9 cellular contexts compared by ENCODE assay signal in the genomic region with DNA sequence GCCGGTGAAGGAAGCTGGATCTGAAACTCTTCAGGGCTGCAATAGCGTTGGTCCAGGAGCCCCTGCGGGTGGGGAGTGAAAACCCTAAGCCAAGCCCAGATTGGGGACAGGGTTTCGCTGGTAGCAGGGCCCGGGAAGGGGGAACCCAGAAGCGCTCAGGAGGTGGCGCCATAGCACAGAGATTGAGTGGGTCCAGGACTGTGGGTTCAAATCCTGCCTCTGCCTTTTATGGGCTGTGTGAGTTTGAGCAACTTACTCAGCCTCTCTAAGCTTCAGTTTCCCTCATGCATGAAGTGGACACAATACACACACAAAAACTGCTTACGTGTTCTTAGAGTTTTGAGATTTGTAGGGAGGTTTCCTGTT. TPM values are rescaled to one million over a fixed set of nuclear protein-coding genes. Genes with fewer than 3 reads are reported as not detected.
DNase-seq lines count a peak whose midpoint lies in the region; ATAC-seq and TF ChIP-seq lines count a peak whose summit lies in the region.
"Had no signal": no experiment of that assay in that cellular context is flagged by ENCODE, and none has a peak within 500 bp of the region (broad histone marks: within the 10 kb centered on the region; RNA-seq: fewer than 3 reads in every experiment).

No MANE protein-coding gene starts in this region.

- H3K9me3 ChIP-seq in OCI-LY7 (ENCODE audit: low read length) = no peaks in the 10 kb centered on the region

- intact Hi-C loops in OCI-LY7 (cut with micrococcal nuclease; ENCODE audit: unreplicated experiment) (loop anchor here (1.0 kb wide), 2 partner anchors 116 to 199 kb away; no protein-coding TSS in a partner anchor), left colon (cut with DNase I, micrococcal nuclease) (no loop called here)

- POLR2A ChIA-PET in OCI-LY7 (lab: Charles Lee) = interaction anchor here (0.7 to 1.0 kb wide), 2 partner anchors 111 to 178 kb away, joined by 4 to 5 read pairs; a partner anchor contains a TSS

- H3K4me2 ChIP-seq in OCI-LY7 (ENCODE audit: low read length) = no peak overlapping the region

- TF ChIP-seq CTCF in GM12874 (IDR thresholded peaks at IDR 0.05; ENCODE audit: insufficient read depth, low read depth, low read length) (peak; percentile 53), OCI-LY7 (conservative IDR thresholded peaks at IDR 0.05; ENCODE audit: low read length) (peak; percentile 78)

- no peak overlapping the region for H2AFZ ChIP-seq in OCI-LY7 (ENCODE audit: low read length)

- no TSS peak for BruUV-seq in OCI-LY7 (replicated peaks; lab: Mats Ljungman, UMichigan)

- DNase-seq in OCI-LY7 (ENCODE audit: low spot score) (peak; percentile 62), left colon (peak in 1 of 2 donors; percentile 57), anterior cingulate cortex (lab: John Stamatoyannopoulos, UW) (no peak)
- peak; percentile 20 to 36 for DNase-seq in activated T-helper 1 cell treated with anti-CD3 and anti-CD28 coated beads, Interleukin-2, amount 50 U/mL, for 16 hours (ENCODE audit: low read depth in 1 of 2, low spot score in 1 of 2)
- DNase-seq in stimulated activated effector memory CD8-positive, alpha-beta T cell treated with anti-CD3 and anti-CD28 coated beads, Interleukin-12 subunit alpha, Interleukin-12 subunit beta, amount 100 ng/mL, for 72 hours (ENCODE audit: low spot score in 2 of 2) = peak; percentile 56 to 79

- CTCF ChIA-PET in OCI-LY7 (lab: Charles Lee; ENCODE audit: unreplicated experiment) = no interaction called here

- no peaks in the 10 kb centered on the region for H3K36me3 ChIP-seq in OCI-LY7 (ENCODE audit: insufficient read depth, low read length)

- H3K27ac Mint-ChIP-seq in stimulated activated effector memory CD8-positive, alpha-beta T cell treated with anti-CD3 and anti-CD28 coated beads, Interleukin-12 subunit alpha, Interleukin-12 subunit beta, amount 100 ng/mL, for 72 hours = no peak overlapping the region
- H3K27ac Mint-ChIP-seq: T-helper 1 cell treated with Interleukin-12 subunit alpha and Interleukin-12 subunit beta and Interleukin-4 antibody, amounts not matched to agents 30 μg/mL and 1 μg/mL, for 36 hours had no signal

- H3K79me2 ChIP-seq in OCI-LY7 (ENCODE audit: insufficient read depth, low read depth, low read length) = no peaks in the 10 kb centered on the region

- no peaks in the 10 kb centered on the region for H3K4me1 ChIP-seq in OCI-LY7 (ENCODE audit: insufficient read depth, low read length, poor library complexity, severe bottlenecking)

- H3K9me2 ChIP-seq in OCI-LY7 (ENCODE audit: insufficient read depth, low read length) = no peaks in the 10 kb centered on the region

- no peak overlapping the region for H3K27ac ChIP-seq in OCI-LY7 (ENCODE audit: low read depth, low read length, poor library complexity, severe bottlenecking)

- ATAC-seq in left colon (peak; percentile 59), GM21515 (IDR thresholded peaks at IDR 0.05; ENCODE audit: unreplicated experiment) (no peak), GM19035 (IDR thresholded peaks at IDR 0.05; ENCODE audit: unreplicated experiment) (no peak)
- peak; percentile 94 for ATAC-seq in stimulated activated effector memory CD8-positive, alpha-beta T cell treated with anti-CD3 and anti-CD28 coated beads, Interleukin-12 subunit alpha, Interleukin-12 subunit beta, amount 100 ng/mL, for 72 hours

- H3K4me1 Mint-ChIP-seq in stimulated activated effector memory CD8-positive, alpha-beta T cell treated with anti-CD3 and anti-CD28 coated beads, Interleukin-12 subunit alpha, Interleukin-12 subunit beta, amount 100 ng/mL, for 72 hours = peaks cover 5% of the 10 kb centered on the region

- no peak overlapping the region for H3K4me3 Mint-ChIP-seq in stimulated activated effector memory CD8-positive, alpha-beta T cell treated with anti-CD3 and anti-CD28 coated beads, Interleukin-12 subunit alpha, Interleukin-12 subunit beta, amount 100 ng/mL, for 72 hours
- H3K4me3 Mint-ChIP-seq: T-helper 1 cell treated with Interleukin-12 subunit alpha and Interleukin-12 subunit beta and Interleukin-4 antibody, amounts not matched to agents 30 μg/mL and 1 μg/mL, for 36 hours had no signal

- H4K20me1 ChIP-seq in OCI-LY7 (ENCODE audit: insufficient read depth, low read length) = no peaks in the 10 kb centered on the region

- no peaks in the 10 kb centered on the region for H3K9me3 Mint-ChIP-seq in stimulated activated effector memory CD8-positive, alpha-beta T cell treated with anti-CD3 and anti-CD28 coated beads, Interleukin-12 subunit alpha, Interleukin-12 subunit beta, amount 100 ng/mL, for 72 hours
- H3K9me3 Mint-ChIP-seq: T-helper 1 cell treated with Interleukin-12 subunit alpha and Interleukin-12 subunit beta and Interleukin-4 antibody, amounts not matched to agents 30 μg/mL and 1 μg/mL, for 36 hours had no signal

- H3K36me3 Mint-ChIP-seq in stimulated activated effector memory CD8-positive, alpha-beta T cell treated with anti-CD3 and anti-CD28 coated beads, Interleukin-12 subunit alpha, Interleukin-12 subunit beta, amount 100 ng/mL, for 72 hours = no peaks in the 10 kb centered on the region

- no peak overlapping the region for H3K4me3 ChIP-seq in OCI-LY7 (ENCODE audit: low read depth, low read length, poor library complexity, severe bottlenecking)

RNA-seq across cellular contexts. Expression of a gene that starts 8.3 kb away (rescaled TPM):
- total RNA-seq in OCI-LY7 (2014; rRNA removed; shearing (Covaris generic)) = not detected in 2 replicates
- not detected in 2 replicates for total RNA-seq in OCI-LY7 (2022)
- not detected for total RNA-seq in left colon

RNA-seq across cellular contexts. Expression of a gene that starts 15.6 kb away (rescaled TPM):
- total RNA-seq in OCI-LY7 (2014; rRNA removed; shearing (Covaris generic)) = not detected in 2 replicates
- total RNA-seq in OCI-LY7 (2022) (not detected in 2 replicates), left colon (not detected)

RNA-seq across cellular contexts. Expression of a gene that starts 32.4 kb away (rescaled TPM):
- total RNA-seq in OCI-LY7 (2014; rRNA removed; shearing (Covaris generic)) = not detected in 2 replicates
- total RNA-seq in OCI-LY7 (2022) (not detected in 2 replicates), left colon (not detected)

RNA-seq across cellular contexts. Expression of a gene that starts 36.3 kb away (rescaled TPM):
- not detected in 2 replicates for total RNA-seq in OCI-LY7 (2014; rRNA removed; shearing (Covaris generic))
- not detected in 2 replicates for total RNA-seq in OCI-LY7 (2022)
- not detected for total RNA-seq in left colon

RNA-seq across cellular contexts. Expression of a gene that starts 55.8 kb away (rescaled TPM):
- total RNA-seq in OCI-LY7 (2014; rRNA removed; shearing (Covaris generic)) = not detected in 2 replicates
- total RNA-seq in OCI-LY7 (2022) = not detected in 2 replicates
- total RNA-seq in left colon = not detected

Comparison
In these comparisons a context has a peak if more than half of its experiments do, and no peak if none do; other contexts are left out.
1. DNase-seq: peak in OCI-LY7 (single experiment), activated T-helper 1 cell treated with anti-CD3 and anti-CD28 coated beads, Interleukin-2, amount 50 U/mL, for 16 hours (2 of 2) and stimulated activated effector memory CD8-positive, alpha-beta T cell treated with anti-CD3 and anti-CD28 coated beads, Interleukin-12 subunit alpha, Interleukin-12 subunit beta, amount 100 ng/mL, for 72 hours (2 of 2); none in anterior cingulate cortex (0 of 58).
2. ATAC-seq: peak in left colon (single experiment) and stimulated activated effector memory CD8-positive, alpha-beta T cell treated with anti-CD3 and anti-CD28 coated beads, Interleukin-12 subunit alpha, Interleukin-12 subunit beta, amount 100 ng/mL, for 72 hours (single experiment); none in GM21515 (single experiment) and GM19035 (single experiment).